ENCODE assay signal across 17 cellular contexts in genomic region chr7:20007510-20007909, GRCh38.
DNase-seq lines count a peak whose midpoint lies in the region; ATAC-seq and TF ChIP-seq lines count a peak whose summit lies in the region.
"Had no signal": no experiment of that assay in that cellular context is flagged by ENCODE, and none has a peak within 500 bp of the region (broad histone marks: within the 10 kb centered on the region; RNA-seq: fewer than 3 reads in every experiment).

No MANE protein-coding gene starts in this region.

- no peaks in the 10 kb centered on the region for H3K9me3 Mint-ChIP-seq in endodermal cell

- H3K4me2 ChIP-seq in IMR-90 (ENCODE audit: low read depth, low read length) (no peak overlapping the region), PC-9 (no peak overlapping the region)

- no peaks in the 10 kb centered on the region for H3K9me1 ChIP-seq in IMR-90 (ENCODE audit: insufficient read depth, low read length)

- H4K5ac ChIP-seq in IMR-90 (ENCODE audit: low read depth, low read length), result no peak overlapping the region

- no peak overlapping the region for H2AFZ ChIP-seq in IMR-90 (replicated peaks; ENCODE audit: low read length, poor library complexity)
- H2AFZ ChIP-seq in PC-9, result peak overlapping the region; percentile 34; the same call in 1 of the 2 replicates

- DNase-seq in IMR-90, result no peak
- no peak for DNase-seq in PC-9
- DNase-seq in endodermal cell, result no peak
- DNase-seq in psoas muscle, result no peak
- no peak for DNase-seq in left colon
- DNase-seq in activated naive CD4-positive, alpha-beta T cell (lab: John Stamatoyannopoulos, UW), result no peak
- DNase-seq: C1 segment of cervical spinal cord; Calu3; CD4-positive, alpha-beta memory T cell; COR-L47; DMS53; DMS79 treated with DMSO at 0.1 percent for 48 hours; GF-D8; GOT3; H7; HCEC 1CT had no signal

- H3K36me3 Mint-ChIP-seq in endodermal cell (ENCODE audit: low read depth), result peaks cover 21% of the 10 kb centered on the region
- H3K36me3 Mint-ChIP-seq: CD4-positive, alpha-beta memory T cell had no signal

- H3K27ac ChIP-seq in IMR-90 (ENCODE audit: insufficient read depth, low read length) (no peak overlapping the region), PC-9 (no peak overlapping the region), endodermal cell (ENCODE audit: low read depth, low read length) (no peak overlapping the region), psoas muscle (no peak overlapping the region)

- no peak overlapping the region for H4K91ac ChIP-seq in IMR-90 (ENCODE audit: insufficient read depth, low read depth, low read length)

- TF ChIP-seq CTCF in IMR-90 (conservative IDR thresholded peaks at IDR 0.05; ENCODE audit: low read depth, low read length), result no peak
- TF ChIP-seq CTCF in PC-9 (conservative IDR thresholded peaks at IDR 0.05), result no peak
- no peak for TF ChIP-seq CTCF in endodermal cell (conservative IDR thresholded peaks at IDR 0.05)
- no peak for TF ChIP-seq CTCF in psoas muscle (IDR thresholded peaks at IDR 0.05)

- ATAC-seq in IMR-90 (ENCODE audit: low read depth), result peak; percentile 62
- no peak for ATAC-seq in psoas muscle
- no peak for ATAC-seq in left colon
- ATAC-seq in HG02610 (IDR thresholded peaks at IDR 0.05; ENCODE audit: unreplicated experiment), result no peak

- POLR2A ChIA-PET in IMR-90 (lab: Charles Lee; ENCODE audit: unreplicated experiment) (no interaction called here), PC-9 (lab: Charles Lee; ENCODE audit: unreplicated experiment) (no interaction called here)

- H3K4me3 ChIP-seq in IMR-90 (ENCODE audit: insufficient read depth, low read depth, low read length) (no peak overlapping the region), PC-9 (no peak overlapping the region), endodermal cell (ENCODE audit: low read length) (no peak overlapping the region), psoas muscle (no peak overlapping the region)

- peaks cover 9% of the 10 kb centered on the region for H3K4me1 Mint-ChIP-seq in endodermal cell
- H3K4me1 Mint-ChIP-seq: CD4-positive, alpha-beta memory T cell had no signal

- H3K4ac ChIP-seq in IMR-90 (ENCODE audit: low read depth, low read length), result no peak overlapping the region

- no peak overlapping the region for H3K9ac ChIP-seq in IMR-90 (ENCODE audit: low read depth, low read length)
- no peak overlapping the region for H3K9ac ChIP-seq in endodermal cell (ENCODE audit: extremely low read depth, low read length, poor library complexity, severe bottlenecking)

- no peaks in the 10 kb centered on the region for H3K27me3 Mint-ChIP-seq in endodermal cell (ENCODE audit: insufficient read depth)
- H3K27me3 Mint-ChIP-seq: CD4-positive, alpha-beta memory T cell had no signal

- H2AK9ac ChIP-seq in IMR-90 (replicated peaks; ENCODE audit: low read depth, low read length, poor library complexity), result no peak overlapping the region

- no peak for TF ChIP-seq POLR2A in IMR-90 (IDR thresholded peaks at IDR 0.05; ENCODE audit: low read depth, low read length)

- H3K79me1 ChIP-seq in IMR-90 (ENCODE audit: low read depth in 1 of 2, low read length in 2 of 2), result no peaks in the 10 kb centered on the region

- BruUV-seq in IMR-90 (replicated peaks; lab: Mats Ljungman, UMichigan), result no TSS peak
- BruUV-seq in PC-9 (replicated peaks; lab: Mats Ljungman, UMichigan), result no TSS peak

- no peaks in the 10 kb centered on the region for H3K9me2 ChIP-seq in PC-9 (ENCODE audit: insufficient read depth)

- H3F3A ChIP-seq in PC-9 (ENCODE audit: insufficient read depth, low read depth), result no peaks in the 10 kb centered on the region

- no peak overlapping the region for H2BK20ac ChIP-seq in IMR-90 (ENCODE audit: low read depth, low read length)

- H3K56ac ChIP-seq in IMR-90 (ENCODE audit: extremely low read depth, insufficient read depth, low read length), result no peak overlapping the region; the same call in 1 of the 2 replicates

- no peaks in the 10 kb centered on the region for H3K36me3 ChIP-seq in IMR-90 (ENCODE audit: control insufficient read depth, insufficient read depth, low read length)
- H3K36me3 ChIP-seq in PC-9 (ENCODE audit: low read depth), result no peaks in the 10 kb centered on the region
- peaks cover 12% of the 10 kb centered on the region for H3K36me3 ChIP-seq in endodermal cell (ENCODE audit: control insufficient read depth, insufficient read depth, low read length)
- no peaks in the 10 kb centered on the region for H3K36me3 ChIP-seq in psoas muscle (ENCODE audit: insufficient read depth in 1 of 2, low read depth in 1 of 2)

- H2BK5ac ChIP-seq in IMR-90 (ENCODE audit: low read depth, low read length, poor library complexity, severe bottlenecking), result no peak overlapping the region

- no peak overlapping the region for H3K18ac ChIP-seq in IMR-90 (ENCODE audit: low read depth, low read length)

- H3K9me3 ChIP-seq in IMR-90 (ENCODE audit: control insufficient read depth, insufficient read depth, low read length) (no peaks in the 10 kb centered on the region), PC-9 (ENCODE audit: insufficient read depth, low read depth) (peaks cover 8% of the 10 kb centered on the region; the same call in 1 of the 2 replicates), endodermal cell (ENCODE audit: control insufficient read depth, low read length) (no peaks in the 10 kb centered on the region), psoas muscle (no peaks in the 10 kb centered on the region)

- no peaks in the 10 kb centered on the region for H4K20me1 ChIP-seq in IMR-90 (ENCODE audit: insufficient read depth, low read length)
- H4K20me1 ChIP-seq in PC-9 (ENCODE audit: insufficient read depth), result no peaks in the 10 kb centered on the region

- no peak overlapping the region for H3K23ac ChIP-seq in IMR-90 (ENCODE audit: low read depth, low read length)

- H3K27ac Mint-ChIP-seq in endodermal cell, result peak overlapping the region; percentile 48
- H3K27ac Mint-ChIP-seq: CD4-positive, alpha-beta memory T cell had no signal

- no peak for TF ChIP-seq RAD21 in IMR-90 (IDR thresholded peaks at IDR 0.05; ENCODE audit: low read length)

- intact Hi-C loops in IMR-90 (cut with micrococcal nuclease), result no loop called here
- intact Hi-C loops in PC-9 (cut with micrococcal nuclease; ENCODE audit: unreplicated experiment), result no loop called here
- intact Hi-C loops in psoas muscle (cut with DNase I), result no loop called here
- intact Hi-C loops in left colon (cut with DNase I, micrococcal nuclease), result no loop called here

- H3K4me1 ChIP-seq in IMR-90 (ENCODE audit: control insufficient read depth, insufficient read depth, low read length), result no peaks in the 10 kb centered on the region
- no peaks in the 10 kb centered on the region for H3K4me1 ChIP-seq in PC-9 (replicated peaks; ENCODE audit: insufficient read depth)
- no peaks in the 10 kb centered on the region for H3K4me1 ChIP-seq in endodermal cell (ENCODE audit: control insufficient read depth, insufficient read depth, low read length)
- no peaks in the 10 kb centered on the region for H3K4me1 ChIP-seq in psoas muscle

- dilution Hi-C loops in IMR-90 (cut with HindIII; ENCODE audit: low sequenced_read_pairs, unreplicated experiment), result no loop called here

- H2AK5ac ChIP-seq in IMR-90 (ENCODE audit: low read depth, low read length), result no peak overlapping the region

- CTCF ChIA-PET in IMR-90 (lab: Yijun Ruan, JAX) (interaction anchor here (1.5 kb wide), 1 partner anchor 12 kb away, joined by 3 read pairs; no protein-coding TSS in a partner anchor), PC-9 (lab: Charles Lee) (no interaction called here)

- H3K79me2 ChIP-seq in PC-9 (ENCODE audit: low read depth), result no peaks in the 10 kb centered on the region

- no peak overlapping the region for H2BK15ac ChIP-seq in IMR-90 (ENCODE audit: low read depth, low read length)

- H4K8ac ChIP-seq in IMR-90 (ENCODE audit: low read depth in 2 of 2, low read length in 2 of 2), result no peak overlapping the region

- H3K27me3 ChIP-seq in IMR-90 (ENCODE audit: control insufficient read depth, insufficient read depth, low read length) (no peaks in the 10 kb centered on the region), PC-9 (ENCODE audit: insufficient read depth, low read depth) (no peaks in the 10 kb centered on the region), endodermal cell (ENCODE audit: control insufficient read depth, insufficient read depth, low read length, poor library complexity, severe bottlenecking) (no peaks in the 10 kb centered on the region), psoas muscle (ENCODE audit: insufficient read depth in 3 of 3, low read length in 2 of 3) (no peaks in the 10 kb centered on the region)

- in situ Hi-C loops in IMR-90 (cut with MboI; ENCODE audit: low sequenced_read_pairs), result no loop called here

- no peak overlapping the region for H2BK120ac ChIP-seq in IMR-90 (ENCODE audit: low read depth, low read length)

- no peak overlapping the region for H3K14ac ChIP-seq in IMR-90 (replicated peaks; ENCODE audit: low read depth, low read length)

- H3K4me3 Mint-ChIP-seq in endodermal cell, result no peak overlapping the region
- H3K4me3 Mint-ChIP-seq: CD4-positive, alpha-beta memory T cell had no signal

TF ChIP-seq in IMR-90, 13 proteins besides CTCF, POLR2A, EP300 and RAD21:
- TF ChIP-seq FOS (IDR thresholded peaks at IDR 0.05; ENCODE audit: low read depth, low read length) (no peak), MXI1 (IDR thresholded peaks at IDR 0.05; ENCODE audit: borderline replicate concordance, low read depth, low read length) (no peak), CEBPB (IDR thresholded peaks at IDR 0.05; ENCODE audit: low read depth, low read length) (no peak), BHLHE40 (IDR thresholded peaks at IDR 0.05; ENCODE audit: low read depth, low read length) (no peak), RCOR1 (IDR thresholded peaks at IDR 0.05; ENCODE audit: insufficient replicate concordance, low read length) (no peak), CHD1 (IDR thresholded peaks at IDR 0.05; ENCODE audit: low read depth, low read length) (no peak), MAFK (IDR thresholded peaks at IDR 0.05; ENCODE audit: low read depth, low read length) (no peak), MAZ (IDR thresholded peaks at IDR 0.05; ENCODE audit: borderline replicate concordance, low read depth, low read length) (no peak), USF2 (IDR thresholded peaks at IDR 0.05; ENCODE audit: low read depth, low read length) (no peak), RFX5 (IDR thresholded peaks at IDR 0.05; ENCODE audit: low read depth, low read length) (no peak), NFE2L2 (IDR thresholded peaks at IDR 0.05; ENCODE audit: low read depth, low read length) (no peak), SMC3 (IDR thresholded peaks at IDR 0.05; ENCODE audit: low read depth, low read length) (no peak)
TF ChIP-seq in IMR-90: peak in this region for 0.
